ENCODE assay signal across 20 cellular contexts in genomic region chr1:59690531-59690930, GRCh38.
DNase-seq lines count a peak whose midpoint lies in the region; ATAC-seq and TF ChIP-seq lines count a peak whose summit lies in the region.
"Had no signal": no experiment of that assay in that cellular context is flagged by ENCODE, and none has a peak within 500 bp of the region (broad histone marks: within the 10 kb centered on the region; RNA-seq: fewer than 3 reads in every experiment).

No MANE protein-coding gene starts in this region.

- DNase-seq in DMS 273 (lab: John Stamatoyannopoulos, UW; ENCODE audit: unreplicated experiment) (peak; percentile 38), DMS 273 treated with DMSO at 0.1 percent for 48 hours (lab: John Stamatoyannopoulos, UW) (no peak), putamen (ENCODE audit: low spot score) (no peak), NCI-H1930 (lab: John Stamatoyannopoulos, UW) (no peak)
- DNase-seq: activated CD4-positive, alpha-beta T cell treated with anti-CD3 and anti-CD28 coated beads, Interleukin-2, amount 10 ng/mL, durations not matched to agents 24 days and 14 days; activated naive CD4-positive, alpha-beta T cell treated with Interleukin-2 at 50 U/mL for 16 hours; activated T-cell treated with anti-CD3 and anti-CD28 coated beads, Interleukin-2, amount 50 U/mL, for 72 hours; amygdala; left cardiac atrium; NCI-H1048; NCI-H1694 treated with DMSO at 0.1 percent for 48 hours; stimulated activated CD4-positive, alpha-beta T cell treated with anti-CD3 and anti-CD28 coated beads, Interleukin-1b, Interleukin-23, amount 100 ng/mL, for 48 hours had no signal

- H3K36me3 Mint-ChIP-seq in brain, result no peaks in the 10 kb centered on the region
- H3K36me3 Mint-ChIP-seq in nephron (ENCODE audit: low read depth), result peaks cover 5% of the 10 kb centered on the region

- no peak overlapping the region for H3K4me3 ChIP-seq in subcutaneous abdominal adipose tissue (ENCODE audit: low read depth in 1 of 5, low read length in 5 of 5)
- H3K4me3 ChIP-seq: thoracic aorta had no signal

- peaks cover 0 to 3% (median 0%) of the 10 kb centered on the region in 5 experiments for H3K9me3 Mint-ChIP-seq in brain
- no peaks in the 10 kb centered on the region for H3K9me3 Mint-ChIP-seq in nephron
- H3K9me3 Mint-ChIP-seq: activated T-cell treated with anti-CD3 and anti-CD28 coated beads, Interleukin-2, amount 50 U/mL, for 72 hours had no signal

- peaks cover 56% of the 10 kb centered on the region for H3K4me1 Mint-ChIP-seq in brain
- peaks cover 64% of the 10 kb centered on the region for H3K4me1 Mint-ChIP-seq in nephron
- H3K4me1 Mint-ChIP-seq: activated CD4-positive, alpha-beta T cell treated with anti-CD3 and anti-CD28 coated beads, Interleukin-2, amount 10 ng/mL, durations not matched to agents 24 days and 14 days had no signal

- no peak for ATAC-seq in GM21825 (IDR thresholded peaks at IDR 0.05; ENCODE audit: unreplicated experiment)
- ATAC-seq: activated T-cell treated with anti-CD3 and anti-CD28 coated beads, Interleukin-2, amount 50 U/mL, for 72 hours had no signal

- peaks cover 3% of the 10 kb centered on the region for H3K27me3 Mint-ChIP-seq in brain
- peaks cover 5% of the 10 kb centered on the region for H3K27me3 Mint-ChIP-seq in nephron (ENCODE audit: low read depth)
- H3K27me3 Mint-ChIP-seq: activated CD4-positive, alpha-beta T cell treated with anti-CD3 and anti-CD28 coated beads, Interleukin-2, amount 10 ng/mL, durations not matched to agents 24 days and 14 days had no signal

- peak overlapping the region in 1 of 5 donors; percentile 35 for H3K9ac ChIP-seq in subcutaneous abdominal adipose tissue (ENCODE audit: low read length in 5 of 5)
- H3K9ac ChIP-seq: parathyroid adenoma had no signal

- H3K4me3 Mint-ChIP-seq in brain (no peak overlapping the region), nephron (no peak overlapping the region)
- H3K4me3 Mint-ChIP-seq: activated CD4-positive, alpha-beta T cell treated with anti-CD3 and anti-CD28 coated beads, Interleukin-2, amount 10 ng/mL, durations not matched to agents 24 days and 14 days; activated T-cell treated with anti-CD3 and anti-CD28 coated beads, Interleukin-2, amount 50 U/mL, for 72 hours had no signal

- no peaks in the 10 kb centered on the region for H3K36me3 ChIP-seq in subcutaneous abdominal adipose tissue (ENCODE audit: control insufficient read depth in 5 of 5, insufficient read depth in 5 of 5, low read length in 5 of 5)
- H3K36me3 ChIP-seq: thoracic aorta had no signal

- H3K9me3 ChIP-seq in subcutaneous abdominal adipose tissue (ENCODE audit: control insufficient read depth in 5 of 5, low read length in 5 of 5), result no peaks in the 10 kb centered on the region
- H3K9me3 ChIP-seq: thoracic aorta had no signal

- H3K27ac Mint-ChIP-seq in brain (peak overlapping the region in 3 of 5 experiments; percentile 49 to 88 (median 73)), nephron (peak overlapping the region; percentile 72 to 94 (median 94))
- H3K27ac Mint-ChIP-seq: activated CD4-positive, alpha-beta T cell treated with anti-CD3 and anti-CD28 coated beads, Interleukin-2, amount 10 ng/mL, durations not matched to agents 24 days and 14 days; activated T-cell treated with anti-CD3 and anti-CD28 coated beads, Interleukin-2, amount 50 U/mL, for 72 hours had no signal

- peak overlapping the region; percentile 22 for H3K27ac ChIP-seq in subcutaneous abdominal adipose tissue (ENCODE audit: low read depth, low read length)
- H3K27ac ChIP-seq: 22Rv1, parathyroid adenoma, thoracic aorta, VCaP had no signal

- no peaks in the 10 kb centered on the region for H3K27me3 ChIP-seq in subcutaneous abdominal adipose tissue (ENCODE audit: control insufficient read depth in 5 of 5, insufficient read depth in 4 of 5, low read length in 5 of 5)

- H3K4me1 ChIP-seq in subcutaneous abdominal adipose tissue (ENCODE audit: control insufficient read depth in 5 of 5, insufficient read depth in 5 of 5, low read length in 5 of 5), result peaks cover 3 to 26% (median 25%) of the 10 kb centered on the region in 5 donors
- H3K4me1 ChIP-seq: parathyroid adenoma had no signal

- TF ChIP-seq CTCF in brain (conservative IDR thresholded peaks at IDR 0.05) (no peak), nephron (IDR thresholded peaks at IDR 0.05; ENCODE audit: unreplicated experiment in 3 of 3) (no peak)
